In the genomic region with DNA sequence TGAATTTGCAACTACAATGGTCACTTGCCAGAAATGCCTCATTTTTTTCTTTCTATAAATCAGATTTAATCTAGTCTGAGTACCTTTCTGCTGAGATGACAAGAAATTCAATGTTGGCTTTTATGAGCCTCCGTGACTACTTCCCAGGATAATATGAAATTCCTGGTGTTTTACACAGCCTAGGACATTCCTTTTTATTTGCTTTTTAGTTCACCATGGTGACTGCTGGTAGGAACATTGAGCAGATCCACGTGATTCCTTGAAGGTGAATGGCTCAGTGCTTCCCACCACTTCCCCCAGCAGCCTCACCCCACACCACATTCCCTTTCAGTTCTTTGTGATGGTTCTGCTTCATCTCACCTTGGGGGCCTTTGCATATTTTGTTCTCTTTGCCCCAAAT, we compare ENCODE assay signal across 20 cellular contexts. TPM values are rescaled to one million over a fixed set of nuclear protein-coding genes. Genes with fewer than 3 reads are reported as not detected.
DNase-seq lines count a peak whose midpoint lies in the region; ATAC-seq and TF ChIP-seq lines count a peak whose summit lies in the region.
"Had no signal": no experiment of that assay in that cellular context is flagged by ENCODE, and none has a peak within 500 bp of the region (broad histone marks: within the 10 kb centered on the region; RNA-seq: fewer than 3 reads in every experiment).

No MANE protein-coding gene starts in this region.

- TF ChIP-seq CTCF in RWPE1 (conservative IDR thresholded peaks at IDR 0.05; ENCODE audit: low read depth) (no peak), fibroblast of the aortic adventitia (IDR thresholded peaks at IDR 0.05; ENCODE audit: insufficient read depth, low read length) (no peak)

- DNase-seq in GM04504 (ENCODE audit: low read depth) (peak; percentile 65), RWPE1 (ENCODE audit: low spot score) (no peak), fibroblast of the aortic adventitia (ENCODE audit: low read depth) (peak; percentile 22), renal cortical epithelial cell (ENCODE audit: low read depth) (peak; percentile 97), caudate nucleus (lab: John Stamatoyannopoulos, UW) (no peak)
- DNase-seq in stimulated activated CD4-positive, alpha-beta T cell treated with anti-CD3 and anti-CD28 coated beads, Interleukin-12 subunit alpha, Interleukin-12 subunit beta, amount 100 ng/mL, for 4 hours = no peak
- DNase-seq: activated CD4-positive, alpha-beta T cell treated with anti-CD3 and anti-CD28 coated beads for 4 hours; activated CD8-positive, alpha-beta memory T cell treated with anti-CD3 and anti-CD28 coated beads, Interleukin-2, amount 50 U/mL, for 48 hours; activated gamma-delta T cell treated with Interleukin-2 at 50 U/mL for 16 hours; body of pancreas; hippocampal formation; left cardiac atrium; NCI-H187; NCI-H510A treated with DMSO at 0.1 percent for 48 hours; pancreas; SJCRH30; T1000; tibial artery had no signal

- no peak for ATAC-seq in HG03460 (IDR thresholded peaks at IDR 0.05; ENCODE audit: unreplicated experiment)
- ATAC-seq: body of pancreas, esophagus mucosa, left cardiac atrium, pancreas had no signal

- H3K4me3 ChIP-seq in fibroblast of the aortic adventitia (ENCODE audit: low read depth, low read length) = no peak overlapping the region
- H3K4me3 ChIP-seq: body of pancreas, pancreas, SJCRH30, tibial artery had no signal

- peak overlapping the region; percentile 57; the same call in 1 of the 2 replicates for H3K27ac ChIP-seq in RWPE1
- H3K27ac ChIP-seq in caudate nucleus (ENCODE audit: low read depth, low read length) = no peak overlapping the region
- H3K27ac ChIP-seq: body of pancreas, pancreas, SJCRH30, tibial artery had no signal

- POLR2A ChIA-PET in RWPE1 (lab: Yijun Ruan, JAX; ENCODE audit: low non-redundant PET) = no interaction called here

- CTCF ChIA-PET in RWPE1 (lab: Yijun Ruan, JAX) = interaction anchor here (0.7 to 3.3 kb wide), 7 partner anchors 40 to 297 kb away, joined by 3 to 47 read pairs (median 10); no protein-coding TSS in a partner anchor

RNA-seq across cellular contexts. Expression of gene NPTN, which starts 4.3 kb away (rescaled TPM):
- 55.4 and 72.6 TPM in 2 replicates for total RNA-seq in fibroblast of the aortic adventitia (ENCODE audit: low replicate concordance)
- total RNA-seq in renal cortical epithelial cell = 158 and 262 TPM in 2 replicates

RNA-seq across cellular contexts. Expression of gene CD276, which starts 46.7 kb away (rescaled TPM):
- total RNA-seq in fibroblast of the aortic adventitia (ENCODE audit: low replicate concordance) = 87.3 and 121 TPM in 2 replicates
- total RNA-seq in renal cortical epithelial cell = 82.1 and 139 TPM in 2 replicates

Comparison
In these comparisons a context has a peak if more than half of its experiments do, and no peak if none do; other contexts are left out.
1. DNase-seq: peak in GM04504 (single experiment), fibroblast of the aortic adventitia (single experiment) and renal cortical epithelial cell (single experiment); none in RWPE1 (single experiment), caudate nucleus (0 of 61) and stimulated activated CD4-positive, alpha-beta T cell treated with anti-CD3 and anti-CD28 coated beads, Interleukin-12 subunit alpha, Interleukin-12 subunit beta, amount 100 ng/mL, for 4 hours (single experiment).